Comparison of ENCODE assay signal across 17 cellular contexts in the genomic region with DNA sequence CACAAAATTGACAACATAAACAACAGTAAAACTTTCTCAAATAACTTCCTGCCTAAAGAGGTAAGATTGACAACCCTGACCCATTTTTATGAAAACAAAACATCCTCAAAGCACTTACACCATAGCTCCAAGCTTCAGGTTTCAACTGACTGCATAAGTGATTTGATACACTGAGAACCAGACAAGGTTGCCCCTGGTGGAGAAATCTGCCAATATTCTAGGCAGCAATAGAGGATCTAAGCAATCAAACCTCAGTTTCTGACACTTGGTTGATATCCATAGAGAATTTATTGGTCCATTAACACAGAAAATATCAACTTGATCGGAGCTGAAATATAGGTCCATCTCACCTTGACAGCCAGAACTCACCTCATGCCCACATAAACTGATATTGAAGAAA.
DNase-seq lines count a peak whose midpoint lies in the region; FAIRE-seq and TF ChIP-seq lines count a peak whose summit lies in the region.
"Had no signal": no experiment of that assay in that cellular context is flagged by ENCODE, and none has a peak within 500 bp of the region (broad histone marks: within the 10 kb centered on the region; RNA-seq: fewer than 3 reads in every experiment).

No MANE protein-coding gene starts in this region.

- no peak overlapping the region for H3K27ac Mint-ChIP-seq in progenitor cell of endocrine pancreas
- H3K27ac Mint-ChIP-seq: activated naive CD4-positive, alpha-beta T cell treated with anti-CD3 and anti-CD28 coated beads for 36 hours; HFFc6 had no signal

- no peaks in the 10 kb centered on the region for H3K9me3 ChIP-seq in MM.1S (replicated peaks; ENCODE audit: insufficient read depth, low read length)
- H3K9me3 ChIP-seq: lower lobe of right lung, upper lobe of right lung had no signal

- H3F3A ChIP-seq in MM.1S (ENCODE audit: insufficient read depth, low read length): no peaks in the 10 kb centered on the region

- no peaks in the 10 kb centered on the region for H3K9me3 Mint-ChIP-seq in progenitor cell of endocrine pancreas (ENCODE audit: low read depth)
- H3K9me3 Mint-ChIP-seq: activated naive CD4-positive, alpha-beta T cell treated with anti-CD3 and anti-CD28 coated beads for 36 hours; HFFc6 had no signal

- H3K36me3 Mint-ChIP-seq in progenitor cell of endocrine pancreas (ENCODE audit: insufficient read depth): peaks cover 13% of the 10 kb centered on the region

- TF ChIP-seq CTCF in MM.1S (IDR thresholded peaks at IDR 0.05; ENCODE audit: low read length) (peak; percentile 20; the same call in 1 of the 2 replicates), bronchial epithelial cell (IDR thresholded peaks at IDR 0.05; ENCODE audit: insufficient read depth, low read length, severe bottlenecking) (peak; percentile 4), progenitor cell of endocrine pancreas (IDR thresholded peaks at IDR 0.05; ENCODE audit: unreplicated experiment) (peak; percentile 32)

- no peaks in the 10 kb centered on the region for H3K4me1 ChIP-seq in MM.1S (ENCODE audit: low read length)
- H3K4me1 ChIP-seq: lower lobe of right lung, upper lobe of right lung had no signal

- H3K27me3 ChIP-seq in MM.1S (replicated peaks; ENCODE audit: insufficient read depth, low read length): no peaks in the 10 kb centered on the region
- H3K27me3 ChIP-seq in bronchial epithelial cell (ENCODE audit: control insufficient read depth, insufficient read depth, low read length): no peaks in the 10 kb centered on the region
- H3K27me3 ChIP-seq: upper lobe of right lung had no signal

- no peaks in the 10 kb centered on the region for H4K20me1 ChIP-seq in MM.1S (ENCODE audit: insufficient read depth, low read length)

- no peaks in the 10 kb centered on the region for H3K27me3 Mint-ChIP-seq in progenitor cell of endocrine pancreas

- no peaks in the 10 kb centered on the region for H3K9me2 ChIP-seq in MM.1S (replicated peaks; ENCODE audit: insufficient read depth, low read length)

- no peak overlapping the region for H3K9ac ChIP-seq in MM.1S (ENCODE audit: low read length)

- H3K4me3 Mint-ChIP-seq in progenitor cell of endocrine pancreas (ENCODE audit: low read depth): no peak overlapping the region
- H3K4me3 Mint-ChIP-seq: activated naive CD4-positive, alpha-beta T cell treated with anti-CD3 and anti-CD28 coated beads for 36 hours; HFFc6 had no signal

- H3K36me3 ChIP-seq in MM.1S (replicated peaks; ENCODE audit: insufficient read depth, low read length) (no peaks in the 10 kb centered on the region), bronchial epithelial cell (ENCODE audit: control insufficient read depth, insufficient read depth, low read length) (no peaks in the 10 kb centered on the region)

- H3K79me2 ChIP-seq in MM.1S (ENCODE audit: low read length): no peaks in the 10 kb centered on the region

- peak; percentile 58 for DNase-seq in NCI-H2107 treated with DMSO at 0.1 percent for 48 hours (lab: John Stamatoyannopoulos, UW; ENCODE audit: unreplicated experiment)
- DNase-seq in NCI-H2107 (lab: John Stamatoyannopoulos, UW): no peak
- no peak for DNase-seq in MM.1S
- DNase-seq in bronchial epithelial cell (ENCODE audit: low read depth): no peak
- DNase-seq in progenitor cell of endocrine pancreas (ENCODE audit: low spot score, unreplicated experiment): no peak
- no peak for DNase-seq in stimulated activated CD4-positive, alpha-beta T cell treated with anti-CD3 and anti-CD28 coated beads, Interleukin-4, amount 100 ng/mL, for 1 hour
- DNase-seq in NCI-H345 (lab: John Stamatoyannopoulos, UW): no peak
- no peak for DNase-seq in medulla oblongata (ENCODE audit: extremely low spot score)
- DNase-seq: activated CD8-positive, alpha-beta memory T cell treated with anti-CD3 and anti-CD28 coated beads for 24 hours; activated naive CD4-positive, alpha-beta T cell treated with anti-CD3 and anti-CD28 coated beads for 36 hours; central memory CD4-positive, alpha-beta T cell; erythroblast; HFFc6; lower lobe of right lung; posterior cingulate gyrus; upper lobe of right lung had no signal

- H3K4me2 ChIP-seq in MM.1S (ENCODE audit: low read depth, low read length): no peak overlapping the region

- H3K27ac ChIP-seq in MM.1S (ENCODE audit: low read length): no peak overlapping the region
- H3K27ac ChIP-seq: lower lobe of right lung, RWPE1, upper lobe of right lung had no signal

- no peaks in the 10 kb centered on the region for H3K4me1 Mint-ChIP-seq in progenitor cell of endocrine pancreas (ENCODE audit: low read depth)

- H2AFZ ChIP-seq in MM.1S (ENCODE audit: low read length): no peak overlapping the region

- FAIRE-seq in bronchial epithelial cell (lab: Jason Lieb, UNC): no peak

- H3K4me3 ChIP-seq in MM.1S (ENCODE audit: low read length) (no peak overlapping the region), bronchial epithelial cell (ENCODE audit: low read depth, low read length) (no peak overlapping the region)
- H3K4me3 ChIP-seq: lower lobe of right lung, upper lobe of right lung had no signal
